8 cellular contexts compared by ENCODE assay signal in the genomic region with DNA sequence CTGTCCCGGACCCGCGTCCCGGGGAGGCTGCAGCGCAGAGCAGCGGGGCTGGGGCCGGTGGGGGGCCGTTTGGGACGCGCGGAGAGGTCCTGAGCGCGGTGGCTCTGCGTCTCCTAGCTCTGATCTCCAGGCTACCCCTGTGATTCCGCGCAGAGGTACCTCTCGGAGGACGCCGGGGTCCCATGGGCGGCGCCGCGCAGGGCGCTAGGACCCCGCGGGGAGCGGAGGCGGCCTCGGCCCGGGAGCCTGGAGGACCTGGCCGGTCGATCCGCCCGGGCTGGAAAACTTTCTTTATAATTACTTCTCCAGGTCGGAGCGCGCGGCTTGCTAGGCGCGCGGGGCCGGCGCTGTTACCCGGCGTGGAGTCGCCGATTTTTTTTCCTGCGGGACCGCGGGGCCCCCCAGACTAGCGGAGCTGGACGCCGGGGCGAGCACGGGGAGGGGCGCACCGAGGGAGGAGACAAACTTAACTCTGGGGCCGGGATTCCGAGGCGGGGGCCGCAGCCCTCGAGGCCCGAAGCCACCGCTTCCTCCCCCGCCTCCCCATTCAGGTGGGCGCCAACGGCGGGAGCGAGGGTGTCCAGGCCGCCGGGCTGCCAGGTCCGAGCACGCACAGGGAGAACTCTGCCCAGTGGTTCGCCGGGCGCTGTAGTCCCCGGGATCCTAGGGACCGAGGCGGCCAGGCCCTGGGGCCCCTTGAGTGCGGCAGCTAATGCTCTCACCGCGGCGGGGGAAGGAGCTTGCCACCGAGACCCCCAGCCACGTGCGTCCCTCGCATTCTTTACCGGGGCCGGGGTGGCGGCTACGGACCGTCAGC. TPM values are rescaled to one million over a fixed set of nuclear protein-coding genes. Genes with fewer than 3 reads are reported as not detected.
DNase-seq lines count a peak whose midpoint lies in the region; ATAC-seq and TF ChIP-seq lines count a peak whose summit lies in the region.

No MANE protein-coding gene starts in this region.

- in situ Hi-C loops in G401 (cut with HindIII; ENCODE audit: low sequenced_read_pairs): no loop called here

- intact Hi-C loops in PC-9 (cut with micrococcal nuclease; ENCODE audit: unreplicated experiment): loop anchor here (2.0 to 10.0 kb wide), 3 partner anchors 60 to 128 kb away; no protein-coding TSS in a partner anchor
- intact Hi-C loops in dorsolateral prefrontal cortex (cut with DNase I): loop anchor here (2.0 to 5.0 kb wide), 4 partner anchors 69 to 104 kb away; a partner anchor contains a TSS
- intact Hi-C loops in lower lobe of right lung (cut with DNase I): no loop called here

- peak; percentile 29 for ATAC-seq in HG02642 (IDR thresholded peaks at IDR 0.05; ENCODE audit: poor library complexity, unreplicated experiment)
- ATAC-seq in lower lobe of right lung: peak; percentile 72 to 75
- ATAC-seq in HG03045 (IDR thresholded peaks at IDR 0.05; ENCODE audit: unreplicated experiment): no peak

- CTCF ChIA-PET in PC-9 (lab: Charles Lee): interaction anchor here (0.6 to 0.9 kb wide), 3 partner anchors 103 to 217 kb away, joined by 3 to 4 read pairs (median 3); no protein-coding TSS in a partner anchor

- peak overlapping the region; percentile 90 for H3K4me2 ChIP-seq in PC-9

- DNase-seq in G401 (ENCODE audit: low spot score): peak; percentile 34
- DNase-seq in PC-9: peak in 1 of 2 experiments; percentile 68
- DNase-seq in dorsolateral prefrontal cortex: peak in 3 of 10 donors; percentile 14 to 45 (median 18)
- DNase-seq in lower lobe of right lung: peak; percentile 79
- DNase-seq in NCI-H2029 treated with DMSO at 0.1 percent for 48 hours (lab: John Stamatoyannopoulos, UW): no peak

- H3F3A ChIP-seq in PC-9 (ENCODE audit: insufficient read depth, low read depth): no peaks in the 10 kb centered on the region

- H3K4me3 ChIP-seq in PC-9: peak overlapping the region; percentile 91
- H3K4me3 ChIP-seq in dorsolateral prefrontal cortex: peak overlapping the region; percentile 37 to 83 (median 72)
- peak overlapping the region; percentile 84 for H3K4me3 ChIP-seq in lower lobe of right lung
- H3K4me3 ChIP-seq in thymus (ENCODE audit: low read length): peak overlapping the region; percentile 45

- peak overlapping the region; percentile 96 for H2AFZ ChIP-seq in PC-9

- H3K9me2 ChIP-seq in PC-9 (ENCODE audit: insufficient read depth): no peaks in the 10 kb centered on the region

- H3K27me3 ChIP-seq in PC-9 (ENCODE audit: insufficient read depth, low read depth) (no peaks in the 10 kb centered on the region), dorsolateral prefrontal cortex (peaks cover 0 to 14% (median 0%) of the 10 kb centered on the region in 45 donors), lower lobe of right lung (ENCODE audit: low read depth) (peaks cover 10% of the 10 kb centered on the region), thymus (ENCODE audit: control insufficient read depth, insufficient read depth) (peaks cover 60% of the 10 kb centered on the region)

- no peaks in the 10 kb centered on the region for H4K20me1 ChIP-seq in PC-9 (ENCODE audit: insufficient read depth)

- 1% methylated on average over 92 of the region's 92 CpGs for WGBS in thymus

- H3K36me3 ChIP-seq in PC-9 (ENCODE audit: low read depth): no peaks in the 10 kb centered on the region
- H3K36me3 ChIP-seq in lower lobe of right lung: no peaks in the 10 kb centered on the region
- no peaks in the 10 kb centered on the region for H3K36me3 ChIP-seq in thymus (ENCODE audit: control insufficient read depth, insufficient read depth)

- TF ChIP-seq CTCF in PC-9 (conservative IDR thresholded peaks at IDR 0.05): no peak
- TF ChIP-seq CTCF in dorsolateral prefrontal cortex (IDR thresholded peaks at IDR 0.05 in 54 of 56, conservative IDR thresholded peaks at IDR 0.05 in 2 of 56; ENCODE audit: low read depth in 1 of 56, partially characterized antibody in 56 of 56): no peak
- no peak for TF ChIP-seq CTCF in lower lobe of right lung (IDR thresholded peaks at IDR 0.05)

- H3K4me1 ChIP-seq in PC-9 (replicated peaks; ENCODE audit: insufficient read depth) (peaks cover 32% of the 10 kb centered on the region), lower lobe of right lung (peaks cover 41% of the 10 kb centered on the region), thymus (ENCODE audit: control insufficient read depth, insufficient read depth, low read length) (peaks cover 8% of the 10 kb centered on the region)

- no peaks in the 10 kb centered on the region for H3K9me3 ChIP-seq in PC-9 (ENCODE audit: insufficient read depth, low read depth)
- H3K9me3 ChIP-seq in lower lobe of right lung: no peaks in the 10 kb centered on the region
- no peaks in the 10 kb centered on the region for H3K9me3 ChIP-seq in thymus (ENCODE audit: control insufficient read depth)

- no TSS peak for BruUV-seq in PC-9 (replicated peaks; lab: Mats Ljungman, UMichigan)

- no peak overlapping the region for H3K27ac ChIP-seq in PC-9
- peak overlapping the region in 54 of 59 donors; percentile 6 to 90 (median 72) for H3K27ac ChIP-seq in dorsolateral prefrontal cortex
- peak overlapping the region; percentile 85 for H3K27ac ChIP-seq in lower lobe of right lung
- peak overlapping the region; percentile 11 for H3K27ac ChIP-seq in thymus (ENCODE audit: low read depth)

- POLR2A ChIA-PET in PC-9 (lab: Charles Lee; ENCODE audit: unreplicated experiment): interaction anchor here (0.5 to 1.2 kb wide), 3 partner anchors 8 to 127 kb away, joined by 3 to 6 read pairs (median 3); no protein-coding TSS in a partner anchor

- 0 out of 2 replicates have a peak, but pooled peaks cover 6% of the 10 kb centered on the region for H3K79me2 ChIP-seq in PC-9 (ENCODE audit: low read depth)

RNA-seq across cellular contexts. Expression of a gene that starts 0.8 kb away (rescaled TPM):
- total RNA-seq in G401 (2014; rRNA removed; shearing (Covaris generic)): 9.8 and 10.9 TPM in 2 replicates
- total RNA-seq in PC-9 (2021): 8.9 and 9.2 TPM in 2 replicates
- total RNA-seq in dorsolateral prefrontal cortex: 10 to 100 TPM in 88 of 120 experiments, 1 to 10 TPM in 32; 6.2 to 29.6 (median 11.6) TPM
- 75.1 TPM for total RNA-seq in lower lobe of right lung
- polyA plus RNA-seq in thymus: 10.1 TPM
